11 cellular contexts compared by ENCODE assay signal in the genomic region with DNA sequence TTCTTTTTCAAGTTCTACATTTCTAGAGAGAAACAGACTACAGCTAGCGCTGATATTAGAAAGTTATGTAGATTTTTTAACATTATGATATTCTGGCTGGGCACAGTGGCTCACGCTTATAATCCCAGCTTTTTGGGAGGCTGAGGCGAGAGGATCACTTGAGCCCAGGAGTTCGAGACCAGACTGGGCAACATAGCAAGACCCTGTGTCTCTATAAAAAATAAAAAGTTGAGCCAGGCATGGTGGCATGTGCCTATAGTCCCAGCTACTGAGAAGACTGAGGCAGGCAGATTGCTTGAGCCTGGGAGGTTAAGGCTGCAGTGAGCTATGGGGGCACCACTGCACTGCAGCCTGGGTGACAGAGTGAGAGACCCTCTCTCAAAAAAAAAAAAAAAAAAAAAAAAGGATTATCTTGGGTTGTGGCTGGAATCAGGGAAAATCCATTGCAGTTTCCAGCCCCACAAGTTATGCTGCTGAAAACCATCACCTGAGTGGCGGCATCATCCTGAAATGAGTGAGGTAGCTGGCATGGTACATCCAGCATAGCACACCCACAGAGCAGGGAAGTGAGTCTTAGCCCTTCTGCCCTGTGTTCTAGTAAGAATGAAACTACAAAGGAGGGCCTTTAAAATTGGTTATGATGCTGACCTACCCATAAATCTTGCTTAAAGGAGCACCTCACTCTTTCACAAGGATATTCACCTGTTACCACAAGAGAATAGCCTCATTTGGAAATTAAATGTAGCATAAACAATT.
A peak's percentile ranks its signal among the peaks of the same experiment; 100 is the strongest.
DNase-seq lines count a peak whose midpoint lies in the region; ATAC-seq and TF ChIP-seq lines count a peak whose summit lies in the region.
"Had no signal": no experiment of that assay in that cellular context is flagged by ENCODE, and none has a peak within 500 bp of the region (broad histone marks: within the 10 kb centered on the region; RNA-seq: fewer than 3 reads in every experiment).

No MANE protein-coding gene starts in this region.

- H3K27ac ChIP-seq in Peyer's patch: peak overlapping the region in 3 of 4 donors; percentile 10 to 67 (median 57)

- peaks cover 85% of the 10 kb centered on the region for H3K4me1 Mint-ChIP-seq in activated T-cell treated with anti-CD3 and anti-CD28 coated beads, Interleukin-2, amount 50 U/mL, for 24 hours (ENCODE audit: low read depth)
- peaks cover 38 to 55% of the 10 kb centered on the region in 2 donors for H3K4me1 Mint-ChIP-seq in stimulated activated naive B cell treated with anti-CD40 and anti-IgM and Interleukin-4, amounts not matched to agents 10 μg/mL and 1 μg/mL and 100 μg/mL, for 72 hours

- H3K4me3 Mint-ChIP-seq in activated T-cell treated with anti-CD3 and anti-CD28 coated beads, Interleukin-2, amount 50 U/mL, for 24 hours: peak overlapping the region; percentile 54
- peak overlapping the region in 1 of 2 donors; percentile 25 for H3K4me3 Mint-ChIP-seq in stimulated activated naive B cell treated with anti-CD40 and anti-IgM and Interleukin-4, amounts not matched to agents 10 μg/mL and 1 μg/mL and 100 μg/mL, for 72 hours

- ATAC-seq in HG02642 (IDR thresholded peaks at IDR 0.05; ENCODE audit: poor library complexity, unreplicated experiment) (peak; percentile 66), HG03039 (IDR thresholded peaks at IDR 0.05; ENCODE audit: unreplicated experiment) (no peak)
- ATAC-seq in stimulated activated naive B cell treated with anti-CD40 and anti-IgM and Interleukin-4, amounts not matched to agents 10 μg/mL and 1 μg/mL and 100 μg/mL, for 72 hours (replicated peaks): peak; percentile 84

- H3K4me1 ChIP-seq in Peyer's patch: peaks cover 0 to 27% (median 4%) of the 10 kb centered on the region in 4 donors

- DNase-seq in activated T-cell treated with anti-CD3 and anti-CD28 coated beads, Interleukin-2, amount 50 U/mL, for 24 hours: no peak
- no peak for DNase-seq in activated T-cell treated with anti-CD3 and anti-CD28 coated beads, Interleukin-2, amount 50 U/mL, for 1 hour
- no peak for DNase-seq in Peyer's patch
- DNase-seq in stimulated activated naive B cell treated with anti-CD40 and anti-IgM and Interleukin-4, amounts not matched to agents 10 μg/mL and 1 μg/mL and 100 μg/mL, for 72 hours: peak; percentile 47
- no peak for DNase-seq in putamen (ENCODE audit: low spot score)
- DNase-seq in NCI-H774 (lab: John Stamatoyannopoulos, UW): no peak
- DNase-seq: ACHN, NCI-H1694 had no signal

- H3K9me3 Mint-ChIP-seq in activated T-cell treated with anti-CD3 and anti-CD28 coated beads, Interleukin-2, amount 50 U/mL, for 24 hours: no peaks in the 10 kb centered on the region
- no peaks in the 10 kb centered on the region for H3K9me3 Mint-ChIP-seq in stimulated activated naive B cell treated with anti-CD40 and anti-IgM and Interleukin-4, amounts not matched to agents 10 μg/mL and 1 μg/mL and 100 μg/mL, for 72 hours

- H3K9me3 ChIP-seq in Peyer's patch: no peaks in the 10 kb centered on the region

- no peak overlapping the region for H3K4me3 ChIP-seq in Peyer's patch
- H3K4me3 ChIP-seq: lung had no signal

- no peaks in the 10 kb centered on the region for H3K27me3 ChIP-seq in Peyer's patch

- no peak for TF ChIP-seq CTCF in Peyer's patch (IDR thresholded peaks at IDR 0.05)

- H3K36me3 ChIP-seq in Peyer's patch: no peaks in the 10 kb centered on the region

- H3K36me3 Mint-ChIP-seq in activated T-cell treated with anti-CD3 and anti-CD28 coated beads, Interleukin-2, amount 50 U/mL, for 24 hours (ENCODE audit: low read depth): peaks cover 94% of the 10 kb centered on the region
- H3K36me3 Mint-ChIP-seq in stimulated activated naive B cell treated with anti-CD40 and anti-IgM and Interleukin-4, amounts not matched to agents 10 μg/mL and 1 μg/mL and 100 μg/mL, for 72 hours: peaks cover 44 to 73% of the 10 kb centered on the region in 2 donors

- peak overlapping the region; percentile 90 for H3K27ac Mint-ChIP-seq in activated T-cell treated with anti-CD3 and anti-CD28 coated beads, Interleukin-2, amount 50 U/mL, for 24 hours
- H3K27ac Mint-ChIP-seq in stimulated activated naive B cell treated with anti-CD40 and anti-IgM and Interleukin-4, amounts not matched to agents 10 μg/mL and 1 μg/mL and 100 μg/mL, for 72 hours: peak overlapping the region; percentile 89

- no peaks in the 10 kb centered on the region for H3K27me3 Mint-ChIP-seq in activated T-cell treated with anti-CD3 and anti-CD28 coated beads, Interleukin-2, amount 50 U/mL, for 24 hours
- no peaks in the 10 kb centered on the region for H3K27me3 Mint-ChIP-seq in stimulated activated naive B cell treated with anti-CD40 and anti-IgM and Interleukin-4, amounts not matched to agents 10 μg/mL and 1 μg/mL and 100 μg/mL, for 72 hours

- no peak for TF ChIP-seq POLR2A in Peyer's patch (IDR thresholded peaks at IDR 0.05)
